8 cellular contexts compared by ENCODE assay signal in the genomic region with DNA sequence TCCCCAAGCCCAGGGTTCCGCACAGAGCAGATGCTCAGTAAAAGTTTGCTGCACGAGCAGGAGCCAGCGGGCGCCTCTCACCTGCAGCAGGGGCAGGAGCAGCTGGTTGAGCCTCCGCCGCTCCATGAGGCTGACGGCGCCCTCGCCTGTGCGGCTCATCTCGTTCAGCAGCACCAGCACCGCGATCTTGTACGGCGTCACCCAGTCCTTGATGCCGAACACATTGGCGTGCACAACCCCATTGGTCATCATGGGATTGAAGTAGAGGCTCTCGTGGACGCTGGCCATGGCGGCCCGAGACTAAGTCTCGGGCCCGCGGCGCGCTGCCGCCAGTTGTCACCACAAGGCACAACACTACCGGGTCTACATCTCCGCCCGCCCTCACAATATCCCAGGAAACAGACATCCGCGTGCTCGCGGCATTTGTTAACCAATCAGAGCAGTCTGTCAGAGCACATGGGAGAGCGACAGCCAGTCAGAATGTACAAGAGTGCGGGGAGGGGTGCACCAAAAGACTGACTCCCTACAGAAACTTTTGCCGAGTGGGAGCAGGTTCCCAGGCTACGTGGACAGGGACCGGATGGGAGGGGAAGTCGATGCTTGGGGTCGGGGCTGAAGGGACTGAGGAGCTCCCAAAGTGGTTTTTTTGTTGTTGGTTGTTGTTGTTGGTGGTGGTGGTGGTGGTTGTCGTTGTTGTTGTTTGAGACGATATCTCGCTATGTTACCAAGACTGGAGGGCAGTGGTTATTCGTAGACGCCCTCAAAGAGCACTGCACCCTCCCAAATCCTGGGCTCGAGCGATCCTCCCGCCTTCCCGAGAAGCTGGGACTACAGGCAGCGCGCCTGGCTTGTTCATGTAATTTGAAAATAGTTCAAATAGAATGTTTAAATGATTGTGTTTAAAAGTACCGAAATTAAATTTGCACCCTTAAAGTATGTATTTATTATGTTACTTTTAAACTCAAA. TPM values are rescaled to one million over a fixed set of nuclear protein-coding genes. Genes with fewer than 3 reads are reported as not detected.
DNase-seq lines count a peak whose midpoint lies in the region; ATAC-seq and TF ChIP-seq lines count a peak whose summit lies in the region.

A gene with protein sequence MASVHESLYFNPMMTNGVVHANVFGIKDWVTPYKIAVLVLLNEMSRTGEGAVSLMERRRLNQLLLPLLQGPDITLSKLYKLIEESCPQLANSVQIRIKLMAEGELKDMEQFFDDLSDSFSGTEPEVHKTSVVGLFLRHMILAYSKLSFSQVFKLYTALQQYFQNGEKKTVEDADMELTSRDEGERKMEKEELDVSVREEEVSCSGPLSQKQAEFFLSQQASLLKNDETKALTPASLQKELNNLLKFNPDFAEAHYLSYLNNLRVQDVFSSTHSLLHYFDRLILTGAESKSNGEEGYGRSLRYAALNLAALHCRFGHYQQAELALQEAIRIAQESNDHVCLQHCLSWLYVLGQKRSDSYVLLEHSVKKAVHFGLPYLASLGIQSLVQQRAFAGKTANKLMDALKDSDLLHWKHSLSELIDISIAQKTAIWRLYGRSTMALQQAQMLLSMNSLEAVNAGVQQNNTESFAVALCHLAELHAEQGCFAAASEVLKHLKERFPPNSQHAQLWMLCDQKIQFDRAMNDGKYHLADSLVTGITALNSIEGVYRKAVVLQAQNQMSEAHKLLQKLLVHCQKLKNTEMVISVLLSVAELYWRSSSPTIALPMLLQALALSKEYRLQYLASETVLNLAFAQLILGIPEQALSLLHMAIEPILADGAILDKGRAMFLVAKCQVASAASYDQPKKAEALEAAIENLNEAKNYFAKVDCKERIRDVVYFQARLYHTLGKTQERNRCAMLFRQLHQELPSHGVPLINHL (minus strand): TSS at position 359 of the 966 bp plus-strand sequence. CDS start 71 bp downstream, at position 288.

- H3K36me3 Mint-ChIP-seq in activated naive CD8-positive, alpha-beta T cell treated with anti-CD3 and anti-CD28 coated beads, Interleukin-2, amount 10 ng/mL, durations not matched to agents 7 days and 5 days, result peaks cover 5% of the 10 kb centered on the region
- H3K36me3 Mint-ChIP-seq in osteocyte (ENCODE audit: unreplicated experiment), result no peaks in the 10 kb centered on the region

- H4K20me1 ChIP-seq in SU-DHL-6 (ENCODE audit: low read depth, low read length), result no peaks in the 10 kb centered on the region; the same call in 1 of the 2 replicates

- POLR2A ChIA-PET in activated naive CD8-positive, alpha-beta T cell treated with anti-CD3 and anti-CD28 coated beads, Interleukin-2, amount 10 ng/mL, durations not matched to agents 7 days and 5 days (lab: Charles Lee), result interaction anchor here (0.5 to 2.7 kb wide), 10 partner anchors 12 to 275 kb away, joined by 3 to 56 read pairs (median 4); a partner anchor contains a TSS

- H3K79me2 ChIP-seq in SU-DHL-6 (ENCODE audit: insufficient read depth, low read length), result peaks cover 48% of the 10 kb centered on the region

- TF ChIP-seq CTCF in GM12864 (IDR thresholded peaks at IDR 0.05; ENCODE audit: low read depth, low read length, missing control alignments), result no peak
- no peak for TF ChIP-seq CTCF in SU-DHL-6 (IDR thresholded peaks at IDR 0.05; ENCODE audit: insufficient read depth, low read length, poor library complexity, severe bottlenecking)
- peak; percentile 19 for TF ChIP-seq CTCF in osteocyte (IDR thresholded peaks at IDR 0.05)

- H2AFZ ChIP-seq in SU-DHL-6 (ENCODE audit: low read depth, low read length, severe bottlenecking), result peak within 1 kb of the TSS; percentile 83

- peak within 1 kb of the TSS; percentile 79 for H3K27ac ChIP-seq in SU-DHL-6 (ENCODE audit: low read depth, low read length)
- peak within 1 kb of the TSS; percentile 94 for H3K27ac ChIP-seq in thymus (ENCODE audit: low read depth)

- ATAC-seq in HG02678 (IDR thresholded peaks at IDR 0.05; ENCODE audit: unreplicated experiment), result peak; percentile 96
- peak; percentile 97 for ATAC-seq in activated naive CD8-positive, alpha-beta T cell treated with anti-CD3 and anti-CD28 coated beads, Interleukin-2, amount 10 ng/mL, durations not matched to agents 7 days and 5 days (ENCODE audit: low read depth)

- peaks cover 28% of the 10 kb centered on the region for H3K4me1 Mint-ChIP-seq in activated naive CD8-positive, alpha-beta T cell treated with anti-CD3 and anti-CD28 coated beads, Interleukin-2, amount 10 ng/mL, durations not matched to agents 7 days and 5 days
- peaks cover 23% of the 10 kb centered on the region for H3K4me1 Mint-ChIP-seq in osteocyte (ENCODE audit: unreplicated experiment)

- H3K36me3 ChIP-seq in SU-DHL-6 (ENCODE audit: low read length), result peaks cover 6% of the 10 kb centered on the region; the same call in 1 of the 2 replicates
- H3K36me3 ChIP-seq in thymus (ENCODE audit: control insufficient read depth, insufficient read depth), result no peaks in the 10 kb centered on the region

- H3K27me3 ChIP-seq in SU-DHL-6 (ENCODE audit: low read length) (no peaks in the 10 kb centered on the region), thymus (ENCODE audit: control insufficient read depth, insufficient read depth) (no peaks in the 10 kb centered on the region)

- H3K4me2 ChIP-seq in SU-DHL-6 (ENCODE audit: low read depth, low read length, poor library complexity, severe bottlenecking), result peak within 1 kb of the TSS; percentile 90

- peak; percentile 99 for DNase-seq in GM12864 (ENCODE audit: low read depth)
- peak; percentile 96 for DNase-seq in NCI-H128 (lab: John Stamatoyannopoulos, UW; ENCODE audit: unreplicated experiment)
- peak; percentile 85 for DNase-seq in activated naive CD8-positive, alpha-beta T cell treated with anti-CD3 and anti-CD28 coated beads, Interleukin-2, amount 10 ng/mL, durations not matched to agents 7 days and 5 days
- peak; percentile 87 to 98 (median 95) for DNase-seq in head of caudate nucleus
- peak; percentile 97 for DNase-seq in osteocyte (ENCODE audit: extremely low spot score, unreplicated experiment)

- no peaks in the 10 kb centered on the region for H3K9me3 Mint-ChIP-seq in activated naive CD8-positive, alpha-beta T cell treated with anti-CD3 and anti-CD28 coated beads, Interleukin-2, amount 10 ng/mL, durations not matched to agents 7 days and 5 days
- H3K9me3 Mint-ChIP-seq in osteocyte (ENCODE audit: unreplicated experiment), result no peaks in the 10 kb centered on the region

- WGBS in thymus, result under 1% methylated on average over 53 of the region's 53 CpGs

- peaks cover 6% of the 10 kb centered on the region; the same call in 1 of the 2 replicates for H3F3A ChIP-seq in SU-DHL-6 (ENCODE audit: insufficient read depth)

- H3K27me3 Mint-ChIP-seq in activated naive CD8-positive, alpha-beta T cell treated with anti-CD3 and anti-CD28 coated beads, Interleukin-2, amount 10 ng/mL, durations not matched to agents 7 days and 5 days, result peaks cover 12% of the 10 kb centered on the region
- no peaks in the 10 kb centered on the region for H3K27me3 Mint-ChIP-seq in osteocyte (ENCODE audit: unreplicated experiment)

- H3K9me2 ChIP-seq in SU-DHL-6 (replicated peaks; ENCODE audit: insufficient read depth, low read length), result no peaks in the 10 kb centered on the region

- peak within 1 kb of the TSS; percentile 99 for H3K27ac Mint-ChIP-seq in activated naive CD8-positive, alpha-beta T cell treated with anti-CD3 and anti-CD28 coated beads, Interleukin-2, amount 10 ng/mL, durations not matched to agents 7 days and 5 days
- H3K27ac Mint-ChIP-seq in osteocyte (ENCODE audit: unreplicated experiment), result peak within 1 kb of the TSS; percentile 99

- H3K4me3 ChIP-seq in GM12864 (ENCODE audit: low read depth, low read length) (peak within 1 kb of the TSS; percentile 59), SU-DHL-6 (ENCODE audit: insufficient read depth, low read length, poor library complexity, severe bottlenecking) (peak within 1 kb of the TSS; percentile 83), thymus (ENCODE audit: low read length) (peak within 1 kb of the TSS; percentile 73)

- H3K9ac ChIP-seq in SU-DHL-6 (ENCODE audit: low read length), result peak within 1 kb of the TSS; percentile 79

- H3K4me3 Mint-ChIP-seq in activated naive CD8-positive, alpha-beta T cell treated with anti-CD3 and anti-CD28 coated beads, Interleukin-2, amount 10 ng/mL, durations not matched to agents 7 days and 5 days, result peak within 1 kb of the TSS; percentile 99
- peak within 1 kb of the TSS; percentile 99 for H3K4me3 Mint-ChIP-seq in osteocyte (ENCODE audit: unreplicated experiment)

- intact Hi-C loops in head of caudate nucleus (cut with DNase I), result loop anchor here (5.0 kb wide), 1 partner anchor 45 kb away; no protein-coding TSS in a partner anchor

- H3K9me3 ChIP-seq in SU-DHL-6 (ENCODE audit: insufficient read depth, low read length) (no peaks in the 10 kb centered on the region), thymus (ENCODE audit: control insufficient read depth) (no peaks in the 10 kb centered on the region)

- peaks cover 3% of the 10 kb centered on the region for H3K4me1 ChIP-seq in thymus (ENCODE audit: control insufficient read depth, insufficient read depth, low read length)

RNA-seq across cellular contexts. Expression of the gene that starts here (rescaled TPM):
- total RNA-seq in activated naive CD8-positive, alpha-beta T cell treated with anti-CD3 and anti-CD28 coated beads, Interleukin-2, amount 10 ng/mL, durations not matched to agents 7 days and 5 days, result 100 to 1,000 TPM; 133 to 135 TPM
- 130 TPM in 2 replicates for total RNA-seq in osteocyte
- polyA plus RNA-seq in thymus, result 173 TPM

Comparison
In these comparisons a context has a peak if more than half of its experiments do, and no peak if none do; other contexts are left out.
1. Peak in every context shown above with its lines: DNase-seq, ATAC-seq, H3K4me3 ChIP-seq and H3K27ac ChIP-seq.